8 cellular contexts compared by ENCODE assay signal in genomic region chr17:7405882-7406825, GRCh38. TPM values are rescaled to one million over a fixed set of nuclear protein-coding genes. Genes with fewer than 3 reads are reported as not detected.
DNase-seq lines count a peak whose midpoint lies in the region; ATAC-seq, FAIRE-seq and TF ChIP-seq lines count a peak whose summit lies in the region.

No MANE protein-coding gene starts in this region.

- intact Hi-C loops in heart right ventricle (cut with DNase I) = no loop called here
- intact Hi-C loops in left cardiac atrium (cut with DNase I) = loop anchor here in 1 of 2 donors (2.0 kb wide), 1 partner anchor 29 kb away; the partner anchor contains the start of gene TMEM102

- H3K4me1 ChIP-seq in heart right ventricle (peaks cover 13 to 28% (median 19%) of the 10 kb centered on the region in 9 donors), astrocyte (ENCODE audit: insufficient read depth, low read length) (peaks cover 13% of the 10 kb centered on the region), mesenchymal stem cell (ENCODE audit: control insufficient read depth, insufficient read depth, low read depth, low read length) (peaks cover 18% of the 10 kb centered on the region), upper lobe of left lung (peaks cover 20 to 31% (median 25%) of the 10 kb centered on the region in 4 donors)

- H3K36me3 Mint-ChIP-seq in astrocyte (ENCODE audit: low read depth, unreplicated experiment) = peaks cover 18% of the 10 kb centered on the region

- no peaks in the 10 kb centered on the region for H3K27me3 Mint-ChIP-seq in astrocyte (ENCODE audit: low read depth, unreplicated experiment)

- peak overlapping the region; percentile 57 for H2BK15ac ChIP-seq in mesenchymal stem cell (ENCODE audit: low read depth, poor library complexity, severe bottlenecking)

- TF ChIP-seq POLR2A in upper lobe of left lung (IDR thresholded peaks at IDR 0.05) = no peak

- H3K4me3 Mint-ChIP-seq in astrocyte (ENCODE audit: unreplicated experiment) = peak overlapping the region; percentile 96

- peak overlapping the region in 1 of 2 experiments; percentile 65 for H3K4ac ChIP-seq in mesenchymal stem cell (ENCODE audit: low read depth in 1 of 2, low read length in 2 of 2)

- H3K9me3 Mint-ChIP-seq in astrocyte (ENCODE audit: unreplicated experiment) = no peaks in the 10 kb centered on the region

- H3K79me2 ChIP-seq in astrocyte (ENCODE audit: insufficient read depth, low read length) = peaks cover 24% of the 10 kb centered on the region

- H3K4me2 ChIP-seq in astrocyte (ENCODE audit: low read length) = peak overlapping the region; percentile 97
- H3K4me2 ChIP-seq in mesenchymal stem cell (ENCODE audit: low read length, poor library complexity, severe bottlenecking) = peak overlapping the region; percentile 75

- TF ChIP-seq EP300 in upper lobe of left lung (IDR thresholded peaks at IDR 0.05) = no peak

- peaks cover 16% of the 10 kb centered on the region for H3K4me1 Mint-ChIP-seq in astrocyte (ENCODE audit: low read depth, unreplicated experiment)

- H3K79me1 ChIP-seq in mesenchymal stem cell (replicated peaks; ENCODE audit: low read length, poor library complexity, severe bottlenecking) = peaks cover 20% of the 10 kb centered on the region

- no peak overlapping the region for H3K23ac ChIP-seq in mesenchymal stem cell (ENCODE audit: low read length in 2 of 2)

- H3K4me3 ChIP-seq in heart right ventricle = peak overlapping the region in 8 of 10 donors; percentile 66 to 87 (median 68)
- peak overlapping the region; percentile 72 for H3K4me3 ChIP-seq in astrocyte (ENCODE audit: insufficient read depth, low read depth, low read length)
- H3K4me3 ChIP-seq in mesenchymal stem cell (ENCODE audit: insufficient read depth in 1 of 2, low read depth in 1 of 2, low read length in 2 of 2) = peak overlapping the region; percentile 71 to 90
- peak overlapping the region in 1 of 4 donors; percentile 94 for H3K4me3 ChIP-seq in upper lobe of left lung

- H3K27ac Mint-ChIP-seq in astrocyte (ENCODE audit: unreplicated experiment) = peak overlapping the region; percentile 78

- H2AK5ac ChIP-seq in mesenchymal stem cell (ENCODE audit: low read length, severe bottlenecking) = no peak overlapping the region

- H3K18ac ChIP-seq in mesenchymal stem cell (ENCODE audit: low read depth in 1 of 2, low read length in 2 of 2) = peak overlapping the region; percentile 16 to 92

- peaks cover 25% of the 10 kb centered on the region for H4K20me1 ChIP-seq in astrocyte (ENCODE audit: insufficient read depth, low read length)

- H2BK120ac ChIP-seq in mesenchymal stem cell (ENCODE audit: low read depth, low read length) = no peak overlapping the region

- H2AFZ ChIP-seq in astrocyte (ENCODE audit: low read depth, low read length) (peak overlapping the region; percentile 75), mesenchymal stem cell (ENCODE audit: low read depth, low read length) (no peak overlapping the region)

- 56 to 60% methylated on average over 16 of the region's 16 CpGs for WGBS in heart right ventricle, 2 donors
- WGBS in mesenchymal stem cell = 23% methylated on average over 14 of the region's 16 CpGs
- WGBS in upper lobe of left lung, 2 donors = 54 to 67% methylated on average over 8 to 15 of the region's 16 CpGs

- H3K14ac ChIP-seq in mesenchymal stem cell (ENCODE audit: low read length in 2 of 2) = peak overlapping the region in 1 of 2 experiments; percentile 87

- no peak for FAIRE-seq in astrocyte (lab: Jason Lieb, UNC)

- TF ChIP-seq CTCF in heart right ventricle (IDR thresholded peaks at IDR 0.05) (no peak), astrocyte (IDR thresholded peaks at IDR 0.05; ENCODE audit: insufficient read depth, low read depth, low read length) (no peak), upper lobe of left lung (IDR thresholded peaks at IDR 0.05) (no peak)

- peak overlapping the region in 1 of 2 experiments; percentile 23 for H2BK12ac ChIP-seq in mesenchymal stem cell (ENCODE audit: low read length in 2 of 2)

- H3K36me3 ChIP-seq in heart right ventricle (peaks cover 0 to 15% (median 0%) of the 10 kb centered on the region in 9 donors), astrocyte (ENCODE audit: insufficient read depth, low read length) (peaks cover 3% of the 10 kb centered on the region), mesenchymal stem cell (ENCODE audit: control insufficient read depth in 1 of 2, insufficient read depth in 2 of 2, low read depth in 1 of 2, low read length in 2 of 2) (peaks cover 27 to 31% of the 10 kb centered on the region in 2 experiments), upper lobe of left lung (peaks cover 0 to 8% (median 0%) of the 10 kb centered on the region in 4 donors)

- H3K9me3 ChIP-seq in heart right ventricle (no peaks in the 10 kb centered on the region), astrocyte (ENCODE audit: insufficient read depth, low read depth, low read length) (no peaks in the 10 kb centered on the region), mesenchymal stem cell (ENCODE audit: control insufficient read depth, low read length) (no peaks in the 10 kb centered on the region), upper lobe of left lung (no peaks in the 10 kb centered on the region)

- DNase-seq in heart right ventricle = no peak
- DNase-seq in left cardiac atrium = no peak
- no peak for DNase-seq in astrocyte (ENCODE audit: low read depth)
- peak; percentile 22 for DNase-seq in mesenchymal stem cell
- no peak for DNase-seq in upper lobe of left lung
- DNase-seq in CD1c-positive myeloid dendritic cell (ENCODE audit: extremely low spot score) = no peak
- DNase-seq in KG1 (lab: John Stamatoyannopoulos, UW) = no peak

- H3K27ac ChIP-seq in heart right ventricle (peak overlapping the region in 8 of 10 donors; percentile 69 to 94 (median 88)), astrocyte (ENCODE audit: low read depth, low read length) (no peak overlapping the region), mesenchymal stem cell (ENCODE audit: low read length, poor library complexity, severe bottlenecking) (peak overlapping the region; percentile 11), upper lobe of left lung (peak overlapping the region; percentile 81 to 90 (median 89))

- H3K27me3 ChIP-seq in heart right ventricle (peaks cover 0 to 17% (median 0%) of the 10 kb centered on the region in 7 donors), astrocyte (ENCODE audit: insufficient read depth, low read length) (no peaks in the 10 kb centered on the region), mesenchymal stem cell (ENCODE audit: control insufficient read depth in 1 of 2, insufficient read depth in 1 of 2, low read length in 2 of 2) (no peaks in the 10 kb centered on the region), upper lobe of left lung (no peaks in the 10 kb centered on the region)

- no peak overlapping the region for H4K8ac ChIP-seq in mesenchymal stem cell (ENCODE audit: low read length)

- peak overlapping the region; percentile 9 for H4K91ac ChIP-seq in mesenchymal stem cell (ENCODE audit: low read length)

- H3K9ac ChIP-seq in astrocyte (ENCODE audit: low read length) (peak overlapping the region; percentile 84), mesenchymal stem cell (ENCODE audit: low read length) (peak overlapping the region; percentile 90)

- ATAC-seq in heart right ventricle (no peak), left cardiac atrium (no peak), upper lobe of left lung (ENCODE audit: low FRiP score in 2 of 2) (no peak), GM19397 (IDR thresholded peaks at IDR 0.05; ENCODE audit: unreplicated experiment) (no peak)

- H2BK5ac ChIP-seq in mesenchymal stem cell (ENCODE audit: low read depth, low read length, poor library complexity, severe bottlenecking) = no peak overlapping the region

RNA-seq across cellular contexts. Expression of gene NLGN2, which starts 1.5 kb away (rescaled TPM):
- total RNA-seq in heart right ventricle = 10 to 100 TPM in 2 of 10 donors, 1 to 10 TPM in 8; 3.6 to 15.8 (median 6.4) TPM
- 1 to 10 TPM; 7.3 to 7.6 TPM for polyA plus RNA-seq in heart right ventricle
- 10 to 100 TPM; 12.1 to 15.5 TPM for total RNA-seq in left cardiac atrium
- 77.3 and 80.7 TPM in 2 replicates for total RNA-seq in astrocyte
- 40.0 TPM for polyA plus RNA-seq in mesenchymal stem cell (2013, experiment 1 of 2)
- 38.0 TPM for polyA plus RNA-seq in mesenchymal stem cell (2013, experiment 2 of 2)
- 10 to 100 TPM in 3 of 6 donors, 1 to 10 TPM in 3; 3.8 to 16.8 (median 8.9) TPM for total RNA-seq in upper lobe of left lung

RNA-seq across cellular contexts. Expression of gene TMEM256, which starts 2.3 kb away (rescaled TPM):
- total RNA-seq in heart right ventricle (10 to 100 TPM; 61.8 to 83.2 (median 74.2) TPM), left cardiac atrium (10 to 100 TPM; 67.3 to 69.2 TPM), astrocyte (45.7 and 52.9 TPM in 2 replicates), upper lobe of left lung (10 to 100 TPM; 21.6 to 65.0 (median 52.6) TPM)
- polyA plus RNA-seq in heart right ventricle = 100 to 1,000 TPM in 1 of 2 donors, 10 to 100 TPM in 1; 89.1 to 169 TPM
- 103 TPM for polyA plus RNA-seq in mesenchymal stem cell (2013, experiment 1 of 2)
- 106 TPM for polyA plus RNA-seq in mesenchymal stem cell (2013, experiment 2 of 2)

RNA-seq across cellular contexts. Expression of gene PLSCR3, which starts 11.8 kb away (rescaled TPM):
- total RNA-seq in heart right ventricle (10 to 100 TPM; 14.4 to 28.7 (median 17.1) TPM), left cardiac atrium (10 to 100 TPM; 22.4 to 29.0 TPM), astrocyte (65.7 and 67.6 TPM in 2 replicates), upper lobe of left lung (10 to 100 TPM; 20.6 to 64.5 (median 37.7) TPM)
- polyA plus RNA-seq in heart right ventricle = 10 to 100 TPM; 23.3 to 32.9 TPM
- 98.8 TPM for polyA plus RNA-seq in mesenchymal stem cell (2013, experiment 1 of 2)
- 98.5 TPM for polyA plus RNA-seq in mesenchymal stem cell (2013, experiment 2 of 2)

RNA-seq across cellular contexts. Expression of gene SPEM1, which starts 14.0 kb away (rescaled TPM):
- total RNA-seq in heart right ventricle (not detected), left cardiac atrium (not detected), astrocyte (0.23 TPM in 1 of 2 replicates, not detected in the other), upper lobe of left lung (not detected)
- polyA plus RNA-seq in heart right ventricle = not detected
- polyA plus RNA-seq in mesenchymal stem cell (2013, experiment 1 of 2) = 0.04 TPM
- not detected for polyA plus RNA-seq in mesenchymal stem cell (2013, experiment 2 of 2)

RNA-seq across cellular contexts. Expression of gene SPEM2, which starts 19.3 kb away (rescaled TPM):
- total RNA-seq in heart right ventricle (not detected), left cardiac atrium (not detected), astrocyte (0.14 and 0.17 TPM in 2 replicates), upper lobe of left lung (not detected)
- not detected for polyA plus RNA-seq in heart right ventricle
- polyA plus RNA-seq in mesenchymal stem cell (2013, experiment 1 of 2) = not detected
- polyA plus RNA-seq in mesenchymal stem cell (2013, experiment 2 of 2) = not detected
